1 cellular context compared by ENCODE assay signal in genomic region chr20:50724851-50725721, GRCh38.
TF ChIP-seq lines count a peak whose summit lies in the region.

No MANE protein-coding gene starts in this region.

TF ChIP-seq in K562, 482 proteins besides CTCF, POLR2A, EP300 and RAD21 (continued from another document and continues in another):
- no peak for TF ChIP-seq ZBTB33 (CRISPR knock-in tag; IDR thresholded peaks at IDR 0.05)
- TF ChIP-seq ZNF280A (IDR thresholded peaks at IDR 0.05; ENCODE audit: low read depth, partially characterized antibody): no peak
- no peak for TF ChIP-seq U2AF2 (optimal IDR thresholded peaks at IDR 0.05; ENCODE audit: low read depth, low read length)
- no peak for TF ChIP-seq MGA (IDR thresholded peaks at IDR 0.05)
- TF ChIP-seq ZNF76 (CRISPR knock-in tag; IDR thresholded peaks at IDR 0.05; ENCODE audit: borderline replicate concordance): no peak
- no peak for TF ChIP-seq ZNF518B (CRISPR knock-in tag; IDR thresholded peaks at IDR 0.05)
- TF ChIP-seq RBM22 (IDR thresholded peaks at IDR 0.05; ENCODE audit: low read depth, low read length, poor library complexity, severe bottlenecking): no peak
- TF ChIP-seq ZNF3 (CRISPR knock-in tag; IDR thresholded peaks at IDR 0.05): no peak
- no peak for TF ChIP-seq ARHGAP35 (IDR thresholded peaks at IDR 0.05; ENCODE audit: partially characterized antibody)
- TF ChIP-seq ZNF224 (CRISPR knock-in tag; IDR thresholded peaks at IDR 0.05): no peak
- TF ChIP-seq XRCC5 (IDR thresholded peaks at IDR 0.05; ENCODE audit: low read depth, low read length): no peak; the same call in 1 of the 2 replicates
- no peak for TF ChIP-seq SIX5 (IDR thresholded peaks at IDR 0.05; ENCODE audit: borderline replicate concordance in 1 of 2, insufficient read depth in 1 of 2, low read depth in 1 of 2, low read length in 2 of 2)
- TF ChIP-seq ZNF785 (CRISPR knock-in tag; IDR thresholded peaks at IDR 0.05): no peak
- no peak for TF ChIP-seq CREB3 (tag; conservative IDR thresholded peaks at IDR 0.05; ENCODE audit: low read depth)
- TF ChIP-seq ZFP30 (CRISPR knock-in tag; IDR thresholded peaks at IDR 0.05; ENCODE audit: borderline replicate concordance): no peak
- no peak for TF ChIP-seq RBM15 (IDR thresholded peaks at IDR 0.05; ENCODE audit: insufficient read depth, low read length)
- TF ChIP-seq ZNF507 (tag; conservative IDR thresholded peaks at IDR 0.05): no peak
- TF ChIP-seq NFIX (CRISPR knock-in tag; IDR thresholded peaks at IDR 0.05; ENCODE audit: low read depth): no peak
- TF ChIP-seq ZNF561 (CRISPR knock-in tag; conservative IDR thresholded peaks at IDR 0.05): no peak
- TF ChIP-seq EGR1 (conservative IDR thresholded peaks at IDR 0.05): peak; percentile 99
- no peak for TF ChIP-seq FUS (optimal IDR thresholded peaks at IDR 0.05; ENCODE audit: low read depth, low read length)
- TF ChIP-seq LARP7 (IDR thresholded peaks at IDR 0.05): no peak
- no peak for TF ChIP-seq ZNF133 (CRISPR knock-in tag; IDR thresholded peaks at IDR 0.05)
- no peak for TF ChIP-seq PTRF (tag; IDR thresholded peaks at IDR 0.05)
- no peak for TF ChIP-seq SRSF1 (IDR thresholded peaks at IDR 0.05; ENCODE audit: low read depth, low read length)
- no peak for TF ChIP-seq ZNF175 (CRISPR knock-in tag; IDR thresholded peaks at IDR 0.05; ENCODE audit: low read depth)
- no peak for TF ChIP-seq STAG1 (CRISPR knock-in tag; IDR thresholded peaks at IDR 0.05; ENCODE audit: borderline replicate concordance)
- no peak for TF ChIP-seq RFX7 (CRISPR knock-in tag; IDR thresholded peaks at IDR 0.05)
- peak; percentile 37 for TF ChIP-seq RAD51 (IDR thresholded peaks at IDR 0.05; ENCODE audit: borderline replicate concordance, low read depth)
- TF ChIP-seq ZNF586 (CRISPR knock-in tag; conservative IDR thresholded peaks at IDR 0.05): no peak
- TF ChIP-seq ZNF311 (CRISPR knock-in tag; IDR thresholded peaks at IDR 0.05): no peak
- no peak for TF ChIP-seq FOXP1 (CRISPR knock-in tag; IDR thresholded peaks at IDR 0.05)
- no peak for TF ChIP-seq ZC3H4 (CRISPR knock-in tag; IDR thresholded peaks at IDR 0.05; ENCODE audit: borderline replicate concordance)
- no peak for TF ChIP-seq ARID2 (IDR thresholded peaks at IDR 0.05)
- peak; percentile 57 for TF ChIP-seq NFRKB (IDR thresholded peaks at IDR 0.05; ENCODE audit: low read depth)
- TF ChIP-seq ZNF766 (CRISPR knock-in tag; conservative IDR thresholded peaks at IDR 0.05): no peak
- TF ChIP-seq CEBPG (CRISPR knock-in tag; IDR thresholded peaks at IDR 0.05): no peak
- no peak for TF ChIP-seq CEBPG (tag; conservative IDR thresholded peaks at IDR 0.05 in 1 of 2, IDR thresholded peaks at IDR 0.05 in 1 of 2)
- no peak for TF ChIP-seq NUFIP1 (IDR thresholded peaks at IDR 0.05; ENCODE audit: partially characterized antibody)
- TF ChIP-seq ZFX (CRISPR knock-in tag; IDR thresholded peaks at IDR 0.05): no peak
- TF ChIP-seq USF1 (CRISPR knock-in tag; IDR thresholded peaks at IDR 0.05): no peak
- TF ChIP-seq HLTF (IDR thresholded peaks at IDR 0.05): peak; percentile 57; the same call in 1 of the 2 replicates
- TF ChIP-seq PML (IDR thresholded peaks at IDR 0.05; ENCODE audit: low read length): no peak
- no peak for TF ChIP-seq HSF4 (CRISPR knock-in tag; IDR thresholded peaks at IDR 0.05; ENCODE audit: borderline replicate concordance)
- TF ChIP-seq TAL1 (IDR thresholded peaks at IDR 0.05): no peak
- no peak for TF ChIP-seq FOXO4 (CRISPR knock-in tag; IDR thresholded peaks at IDR 0.05)
